In genomic region chr3:152381881-152382295, GRCh38 we compare ENCODE assay signal across 9 cellular contexts.
DNase-seq lines count a peak whose midpoint lies in the region; ATAC-seq and TF ChIP-seq lines count a peak whose summit lies in the region.
"Had no signal": no experiment of that assay in that cellular context is flagged by ENCODE, and none has a peak within 500 bp of the region (broad histone marks: within the 10 kb centered on the region; RNA-seq: fewer than 3 reads in every experiment).

No MANE protein-coding gene starts in this region.

- no peak for TF ChIP-seq EP300 in upper lobe of left lung (IDR thresholded peaks at IDR 0.05)

- no peaks in the 10 kb centered on the region for H3K27me3 Mint-ChIP-seq in T-helper 17 cell

- H3K27me3 ChIP-seq in left ventricle myocardium inferior (ENCODE audit: low read depth) (no peaks in the 10 kb centered on the region), left lung (no peaks in the 10 kb centered on the region), upper lobe of left lung (no peaks in the 10 kb centered on the region), WERI-Rb-1 (ENCODE audit: insufficient read depth, low read depth, severe bottlenecking) (no peaks in the 10 kb centered on the region), aorta (ENCODE audit: control insufficient read depth in 1 of 2, insufficient read depth in 2 of 2, low read length in 1 of 2) (no peaks in the 10 kb centered on the region)

- no peak for ATAC-seq in Right ventricle myocardium superior (ENCODE audit: poor library complexity)
- no peak for ATAC-seq in T-helper 17 cell
- ATAC-seq in left lung: peak; percentile 23
- no peak for ATAC-seq in upper lobe of left lung (ENCODE audit: low FRiP score in 2 of 2)
- ATAC-seq in aorta (ENCODE audit: low FRiP score): no peak

- peak overlapping the region; percentile 77 for H3K27ac ChIP-seq in left ventricle myocardium inferior (replicated peaks)
- peak overlapping the region; percentile 69 to 82 for H3K27ac ChIP-seq in left lung
- H3K27ac ChIP-seq in upper lobe of left lung: peak overlapping the region; percentile 59 to 82 (median 70)
- no peak overlapping the region for H3K27ac ChIP-seq in WERI-Rb-1
- H3K27ac ChIP-seq in aorta (ENCODE audit: low read depth in 1 of 2, low read length in 2 of 2): no peak overlapping the region

- H3K4me3 Mint-ChIP-seq in T-helper 17 cell: peak overlapping the region; percentile 81

- H3K36me3 ChIP-seq in left ventricle myocardium inferior (no peaks in the 10 kb centered on the region), left lung (no peaks in the 10 kb centered on the region), upper lobe of left lung (peaks cover 0 to 4% (median 0%) of the 10 kb centered on the region in 4 donors), WERI-Rb-1 (no peaks in the 10 kb centered on the region), aorta (ENCODE audit: control insufficient read depth in 1 of 2, insufficient read depth in 2 of 2, low read length in 1 of 2) (no peaks in the 10 kb centered on the region)

- H3K4me1 Mint-ChIP-seq in T-helper 17 cell: peaks cover 26% of the 10 kb centered on the region

- H3K4me3 ChIP-seq in left ventricle myocardium inferior (peak overlapping the region; percentile 53), left lung (peak overlapping the region in 1 of 2 donors; percentile 10), upper lobe of left lung (peak overlapping the region in 3 of 4 donors; percentile 4 to 35 (median 9)), WERI-Rb-1 (ENCODE audit: low read depth, low read length) (no peak overlapping the region), aorta (ENCODE audit: low read length in 2 of 2) (peak overlapping the region in 1 of 2 donors; percentile 72)

- peak overlapping the region; percentile 89 for H3K27ac Mint-ChIP-seq in T-helper 17 cell

- no peak for TF ChIP-seq POLR2A in upper lobe of left lung (IDR thresholded peaks at IDR 0.05)

- DNase-seq in left ventricle myocardium inferior: no peak
- no peak for DNase-seq in Right ventricle myocardium superior
- DNase-seq in T-helper 17 cell: no peak
- DNase-seq in left lung: no peak
- DNase-seq in upper lobe of left lung: no peak
- no peak for DNase-seq in NCI-H1436 (lab: John Stamatoyannopoulos, UW)
- DNase-seq in WERI-Rb-1: no peak
- no peak for DNase-seq in aorta
- DNase-seq: effector CD8-positive, alpha-beta T cell had no signal

- H3K4me1 ChIP-seq in left ventricle myocardium inferior: peaks cover 96% of the 10 kb centered on the region
- peaks cover 30 to 96% of the 10 kb centered on the region in 2 donors for H3K4me1 ChIP-seq in left lung
- peaks cover 63 to 79% (median 67%) of the 10 kb centered on the region in 4 donors for H3K4me1 ChIP-seq in upper lobe of left lung
- peaks cover 2 to 10% of the 10 kb centered on the region in 2 donors for H3K4me1 ChIP-seq in aorta (ENCODE audit: control insufficient read depth in 1 of 2, insufficient read depth in 2 of 2, low read length in 2 of 2)

- WGBS in upper lobe of left lung, 2 donors: 45 to 63% methylated on average over 2 of the region's 2 CpGs
- WGBS in aorta, 2 donors: 68 to 69% methylated on average over 2 of the region's 2 CpGs

- peaks cover 3% of the 10 kb centered on the region for H3K36me3 Mint-ChIP-seq in T-helper 17 cell (ENCODE audit: low read depth)

- H3K9me3 ChIP-seq in left ventricle myocardium inferior (replicated peaks) (no peaks in the 10 kb centered on the region), T-helper 17 cell (ENCODE audit: control insufficient read depth, low read length, poor library complexity, severe bottlenecking) (no peaks in the 10 kb centered on the region), left lung (no peaks in the 10 kb centered on the region), upper lobe of left lung (no peaks in the 10 kb centered on the region), WERI-Rb-1 (ENCODE audit: severe bottlenecking) (no peaks in the 10 kb centered on the region), aorta (ENCODE audit: control insufficient read depth, low read length) (no peaks in the 10 kb centered on the region)

- intact Hi-C loops in left ventricle myocardium inferior (cut with micrococcal nuclease) (loop anchor here (10.0 kb wide), 1 partner anchor 107 kb away; no protein-coding TSS in a partner anchor), Right ventricle myocardium superior (cut with DNase I) (no loop called here), left lung (cut with DNase I) (loop anchor here in 1 of 2 donors (10.0 kb wide), 1 partner anchor 47 kb away; no protein-coding TSS in a partner anchor), aorta (cut with DNase I) (loop anchor here in 1 of 2 donors (10.0 kb wide), 1 partner anchor 47 kb away; no protein-coding TSS in a partner anchor)

- TF ChIP-seq CTCF in left ventricle myocardium inferior (IDR thresholded peaks at IDR 0.05; ENCODE audit: borderline replicate concordance) (no peak), left lung (IDR thresholded peaks at IDR 0.05) (no peak), upper lobe of left lung (IDR thresholded peaks at IDR 0.05) (no peak), WERI-Rb-1 (IDR thresholded peaks at IDR 0.05; ENCODE audit: low read depth, low read length) (no peak)

Comparison
In these comparisons a context has a peak if more than half of its experiments do, and no peak if none do; other contexts are left out.
1. H3K27ac ChIP-seq: peak in left ventricle myocardium inferior (single experiment), left lung (2 of 2) and upper lobe of left lung (4 of 4); none in WERI-Rb-1 (single experiment) and aorta (0 of 2).